Comparison of ENCODE assay signal across 1 cellular context in genomic region chrX:137031517-137032377, GRCh38.
TF ChIP-seq lines count a peak whose summit lies in the region.

No MANE protein-coding gene starts in this region.

TF ChIP-seq in GM12878, 131 proteins besides CTCF, POLR2A, EP300 and RAD21 (continued from another document):
- no peak for TF ChIP-seq PBX3 (IDR thresholded peaks at IDR 0.05; ENCODE audit: insufficient replicate concordance, low read depth, low read length)
- TF ChIP-seq MAX (IDR thresholded peaks at IDR 0.05; ENCODE audit: low read depth, low read length) = no peak
